10 cellular contexts compared by ENCODE assay signal in genomic region chr6:30554404-30554803, GRCh38. TPM values are rescaled to one million over a fixed set of nuclear protein-coding genes. Genes with fewer than 3 reads are reported as not detected.
DNase-seq lines count a peak whose midpoint lies in the region; ATAC-seq and TF ChIP-seq lines count a peak whose summit lies in the region.
"Had no signal": no experiment of that assay in that cellular context is flagged by ENCODE, and none has a peak within 500 bp of the region (broad histone marks: within the 10 kb centered on the region; RNA-seq: fewer than 3 reads in every experiment).

No MANE protein-coding gene starts in this region.

- TF ChIP-seq CTCF in gastroesophageal sphincter (IDR thresholded peaks at IDR 0.05): no peak
- no peak for TF ChIP-seq CTCF in tibial artery (IDR thresholded peaks at IDR 0.05)

- no peaks in the 10 kb centered on the region for H3K9me3 Mint-ChIP-seq in activated T-cell treated with anti-CD3 and anti-CD28 coated beads, Interleukin-2, amount 50 U/mL, for 72 hours
- H3K9me3 Mint-ChIP-seq in activated CD8-positive, alpha-beta T cell treated with anti-CD3 and anti-CD28 coated beads, Interleukin-2, amount 10 ng/mL, durations not matched to agents 7 days and 5 days (ENCODE audit: insufficient read depth): no peaks in the 10 kb centered on the region
- no peaks in the 10 kb centered on the region for H3K9me3 Mint-ChIP-seq in stimulated activated effector memory CD8-positive, alpha-beta T cell treated with anti-CD3 and anti-CD28 coated beads, Interleukin-12 subunit alpha, Interleukin-12 subunit beta, amount 100 ng/mL, for 72 hours

- no peaks in the 10 kb centered on the region for H3K27me3 Mint-ChIP-seq in activated T-cell treated with anti-CD3 and anti-CD28 coated beads, Interleukin-2, amount 50 U/mL, for 72 hours (ENCODE audit: low read depth)
- H3K27me3 Mint-ChIP-seq in activated CD8-positive, alpha-beta T cell treated with anti-CD3 and anti-CD28 coated beads, Interleukin-2, amount 10 ng/mL, durations not matched to agents 7 days and 5 days (ENCODE audit: low read depth): no peaks in the 10 kb centered on the region

- no peak for ATAC-seq in activated T-cell treated with anti-CD3 and anti-CD28 coated beads, Interleukin-2, amount 50 U/mL, for 72 hours (replicated peaks in 1 of 2)
- ATAC-seq in activated CD8-positive, alpha-beta T cell treated with anti-CD3 and anti-CD28 coated beads, Interleukin-2, amount 10 ng/mL, durations not matched to agents 7 days and 5 days: no peak
- ATAC-seq in gastroesophageal sphincter: no peak
- no peak for ATAC-seq in stimulated activated effector memory CD8-positive, alpha-beta T cell treated with anti-CD3 and anti-CD28 coated beads, Interleukin-12 subunit alpha, Interleukin-12 subunit beta, amount 100 ng/mL, for 72 hours

- CTCF ChIA-PET in activated CD8-positive, alpha-beta T cell treated with anti-CD3 and anti-CD28 coated beads, Interleukin-2, amount 10 ng/mL, durations not matched to agents 7 days and 5 days (lab: Charles Lee): interaction anchor here (1.0 to 10.4 kb wide), 6 partner anchors 11 to 101 kb away, joined by 3 to 125 read pairs (median 11); partner anchors contain the start of gene ABCF1

- intact Hi-C loops in tibial artery (cut with DNase I; ENCODE audit: low total_unique reads): no loop called here

- TF ChIP-seq EP300 in gastroesophageal sphincter (IDR thresholded peaks at IDR 0.05): no peak

- POLR2A ChIA-PET in activated CD8-positive, alpha-beta T cell treated with anti-CD3 and anti-CD28 coated beads, Interleukin-2, amount 10 ng/mL, durations not matched to agents 7 days and 5 days (lab: Charles Lee): interaction anchor here (0.7 to 3.9 kb wide), 6 partner anchors 9 to 61 kb away, joined by 3 to 18 read pairs (median 5); partner anchors contain the start of gene ABCF1

- H3K9me3 ChIP-seq in gastroesophageal sphincter (no peaks in the 10 kb centered on the region), tibial artery (no peaks in the 10 kb centered on the region)
- H3K9me3 ChIP-seq: spleen had no signal

- TF ChIP-seq POLR2A in gastroesophageal sphincter (IDR thresholded peaks at IDR 0.05): no peak

- H3K36me3 ChIP-seq in gastroesophageal sphincter: peaks cover 0 to 53% of the 10 kb centered on the region in 2 donors
- H3K36me3 ChIP-seq in tibial artery: peaks cover 26 to 48% (median 42%) of the 10 kb centered on the region in 3 donors

- H3K27ac Mint-ChIP-seq in activated T-cell treated with anti-CD3 and anti-CD28 coated beads, Interleukin-2, amount 50 U/mL, for 72 hours: peak overlapping the region; percentile 5
- H3K27ac Mint-ChIP-seq in activated CD8-positive, alpha-beta T cell treated with anti-CD3 and anti-CD28 coated beads, Interleukin-2, amount 10 ng/mL, durations not matched to agents 7 days and 5 days: peak overlapping the region; percentile 48
- peak overlapping the region; percentile 16 for H3K27ac Mint-ChIP-seq in stimulated activated effector memory CD8-positive, alpha-beta T cell treated with anti-CD3 and anti-CD28 coated beads, Interleukin-12 subunit alpha, Interleukin-12 subunit beta, amount 100 ng/mL, for 72 hours

- peaks cover 0 to 40% (median 18%) of the 10 kb centered on the region in 3 donors for H3K4me1 ChIP-seq in gastroesophageal sphincter
- peaks cover 0 to 28% (median 18%) of the 10 kb centered on the region in 4 donors for H3K4me1 ChIP-seq in tibial artery

- H3K27ac ChIP-seq in gastroesophageal sphincter (peak overlapping the region in 3 of 4 donors; percentile 98 to 100 (median 99)), substantia nigra (ENCODE audit: low read depth, low read length, poor library complexity, severe bottlenecking) (no peak overlapping the region), tibial artery (peak overlapping the region in 1 of 2 donors; percentile 98)

- H3K27me3 ChIP-seq in gastroesophageal sphincter (no peaks in the 10 kb centered on the region), tibial artery (no peaks in the 10 kb centered on the region)
- H3K27me3 ChIP-seq: spleen had no signal

- DNase-seq in activated T-cell treated with anti-CD3 and anti-CD28 coated beads, Interleukin-2, amount 50 U/mL, for 72 hours: no peak
- DNase-seq in activated T-cell treated with anti-CD3 and anti-CD28 coated beads, Interleukin-2, amount 50 U/mL, for 1 hour: no peak
- no peak for DNase-seq in activated CD8-positive, alpha-beta T cell treated with anti-CD3 and anti-CD28 coated beads, Interleukin-2, amount 10 ng/mL, durations not matched to agents 7 days and 5 days
- DNase-seq in stimulated activated effector memory CD8-positive, alpha-beta T cell treated with anti-CD3 and anti-CD28 coated beads, Interleukin-12 subunit alpha, Interleukin-12 subunit beta, amount 100 ng/mL, for 72 hours (ENCODE audit: low spot score in 2 of 2): no peak
- no peak for DNase-seq in substantia nigra (lab: John Stamatoyannopoulos, UW)
- no peak for DNase-seq in NCI-H774 (lab: John Stamatoyannopoulos, UW)
- DNase-seq in tibial artery: no peak
- DNase-seq: central memory CD4-positive, alpha-beta T cell; spleen had no signal

- peaks cover 18 to 31% of the 10 kb centered on the region in 2 donors for H3K36me3 Mint-ChIP-seq in activated T-cell treated with anti-CD3 and anti-CD28 coated beads, Interleukin-2, amount 50 U/mL, for 72 hours (ENCODE audit: insufficient read depth in 2 of 2)
- peaks cover 57% of the 10 kb centered on the region for H3K36me3 Mint-ChIP-seq in activated CD8-positive, alpha-beta T cell treated with anti-CD3 and anti-CD28 coated beads, Interleukin-2, amount 10 ng/mL, durations not matched to agents 7 days and 5 days (ENCODE audit: low read depth)
- peaks cover 98% of the 10 kb centered on the region for H3K36me3 Mint-ChIP-seq in stimulated activated effector memory CD8-positive, alpha-beta T cell treated with anti-CD3 and anti-CD28 coated beads, Interleukin-12 subunit alpha, Interleukin-12 subunit beta, amount 100 ng/mL, for 72 hours

- peak overlapping the region; percentile 97 to 99 for H3K4me3 Mint-ChIP-seq in activated T-cell treated with anti-CD3 and anti-CD28 coated beads, Interleukin-2, amount 50 U/mL, for 72 hours
- peak overlapping the region; percentile 96 for H3K4me3 Mint-ChIP-seq in activated CD8-positive, alpha-beta T cell treated with anti-CD3 and anti-CD28 coated beads, Interleukin-2, amount 10 ng/mL, durations not matched to agents 7 days and 5 days
- peak overlapping the region; percentile 88 for H3K4me3 Mint-ChIP-seq in stimulated activated effector memory CD8-positive, alpha-beta T cell treated with anti-CD3 and anti-CD28 coated beads, Interleukin-12 subunit alpha, Interleukin-12 subunit beta, amount 100 ng/mL, for 72 hours

- peak overlapping the region in 1 of 2 donors; percentile 96 for H3K4me3 ChIP-seq in gastroesophageal sphincter
- no peak overlapping the region for H3K4me3 ChIP-seq in tibial artery

- peaks cover 52% of the 10 kb centered on the region for H3K4me1 Mint-ChIP-seq in activated T-cell treated with anti-CD3 and anti-CD28 coated beads, Interleukin-2, amount 50 U/mL, for 72 hours (ENCODE audit: low read depth)
- H3K4me1 Mint-ChIP-seq in activated CD8-positive, alpha-beta T cell treated with anti-CD3 and anti-CD28 coated beads, Interleukin-2, amount 10 ng/mL, durations not matched to agents 7 days and 5 days (ENCODE audit: low read depth): peaks cover 25% of the 10 kb centered on the region
- peaks cover 71% of the 10 kb centered on the region for H3K4me1 Mint-ChIP-seq in stimulated activated effector memory CD8-positive, alpha-beta T cell treated with anti-CD3 and anti-CD28 coated beads, Interleukin-12 subunit alpha, Interleukin-12 subunit beta, amount 100 ng/mL, for 72 hours

- 87 to 100% methylated on average over 1 to 4 of the region's 4 CpGs for WGBS in gastroesophageal sphincter (ENCODE audit: low coverage in 1 of 2), 2 donors

RNA-seq across cellular contexts. Expression of gene GNL1, which starts 1.9 kb away (rescaled TPM):
- 100 to 1,000 TPM; 114 to 121 TPM for total RNA-seq in activated T-cell treated with anti-CD3 and anti-CD28 coated beads, Interleukin-2, amount 50 U/mL, for 72 hours
- 10 to 100 TPM; 63.7 to 69.9 TPM for total RNA-seq in activated CD8-positive, alpha-beta T cell treated with anti-CD3 and anti-CD28 coated beads, Interleukin-2, amount 10 ng/mL, durations not matched to agents 7 days and 5 days
- total RNA-seq in gastroesophageal sphincter: 10 to 100 TPM; 39.2 to 48.3 (median 42.4) TPM

RNA-seq across cellular contexts. Expression of gene PRR3, which starts 2.7 kb away (rescaled TPM):
- total RNA-seq in activated T-cell treated with anti-CD3 and anti-CD28 coated beads, Interleukin-2, amount 50 U/mL, for 72 hours: 10 to 100 TPM; 23.0 to 31.8 TPM
- total RNA-seq in activated CD8-positive, alpha-beta T cell treated with anti-CD3 and anti-CD28 coated beads, Interleukin-2, amount 10 ng/mL, durations not matched to agents 7 days and 5 days: 10 to 100 TPM; 19.7 to 21.1 TPM
- total RNA-seq in gastroesophageal sphincter: 10 to 100 TPM in 2 of 4 donors, 1 to 10 TPM in 2; 3.5 to 21.6 (median 7.9) TPM

RNA-seq across cellular contexts. Expression of gene ABCF1, which starts 16.8 kb away (rescaled TPM):
- 10 to 100 TPM; 64.6 to 68.1 TPM for total RNA-seq in activated T-cell treated with anti-CD3 and anti-CD28 coated beads, Interleukin-2, amount 50 U/mL, for 72 hours
- 10 to 100 TPM; 72.2 to 79.6 TPM for total RNA-seq in activated CD8-positive, alpha-beta T cell treated with anti-CD3 and anti-CD28 coated beads, Interleukin-2, amount 10 ng/mL, durations not matched to agents 7 days and 5 days
- total RNA-seq in gastroesophageal sphincter: 10 to 100 TPM; 42.8 to 63.6 (median 47.4) TPM
